1 cellular context compared by ENCODE assay signal in genomic region chr2:222673273-222673672, GRCh38.
A peak's percentile ranks its signal among the peaks of the same experiment; 100 is the strongest.
TF ChIP-seq lines count a peak whose summit lies in the region.

No MANE protein-coding gene starts in this region.

TF ChIP-seq in HepG2, 621 proteins besides CTCF, POLR2A, EP300 and RAD21 (continued from another document):
- TF ChIP-seq, protein P1, sequence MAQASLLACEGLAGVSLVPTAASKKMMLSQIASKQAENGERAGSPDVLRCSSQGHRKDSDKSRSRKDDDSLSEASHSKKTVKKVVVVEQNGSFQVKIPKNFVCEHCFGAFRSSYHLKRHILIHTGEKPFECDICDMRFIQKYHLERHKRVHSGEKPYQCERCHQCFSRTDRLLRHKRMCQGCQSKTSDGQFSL (CRISPR knock-in tag; IDR thresholded peaks at IDR 0.05): no peak
- TF ChIP-seq ZNF772 (CRISPR knock-in tag; IDR thresholded peaks at IDR 0.05) (no peak), ZNF570 (CRISPR knock-in tag; IDR thresholded peaks at IDR 0.05; ENCODE audit: borderline replicate concordance) (no peak), NFIB (CRISPR knock-in tag; IDR thresholded peaks at IDR 0.05; ENCODE audit: borderline replicate concordance) (peak; percentile 44; the same call in 1 of the 2 replicates)
- TF ChIP-seq, protein P2, sequence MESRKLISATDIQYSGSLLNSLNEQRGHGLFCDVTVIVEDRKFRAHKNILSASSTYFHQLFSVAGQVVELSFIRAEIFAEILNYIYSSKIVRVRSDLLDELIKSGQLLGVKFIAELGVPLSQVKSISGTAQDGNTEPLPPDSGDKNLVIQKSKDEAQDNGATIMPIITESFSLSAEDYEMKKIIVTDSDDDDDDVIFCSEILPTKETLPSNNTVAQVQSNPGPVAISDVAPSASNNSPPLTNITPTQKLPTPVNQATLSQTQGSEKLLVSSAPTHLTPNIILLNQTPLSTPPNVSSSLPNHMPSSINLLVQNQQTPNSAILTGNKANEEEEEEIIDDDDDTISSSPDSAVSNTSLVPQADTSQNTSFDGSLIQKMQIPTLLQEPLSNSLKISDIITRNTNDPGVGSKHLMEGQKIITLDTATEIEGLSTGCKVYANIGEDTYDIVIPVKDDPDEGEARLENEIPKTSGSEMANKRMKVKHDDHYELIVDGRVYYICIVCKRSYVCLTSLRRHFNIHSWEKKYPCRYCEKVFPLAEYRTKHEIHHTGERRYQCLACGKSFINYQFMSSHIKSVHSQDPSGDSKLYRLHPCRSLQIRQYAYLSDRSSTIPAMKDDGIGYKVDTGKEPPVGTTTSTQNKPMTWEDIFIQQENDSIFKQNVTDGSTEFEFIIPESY (CRISPR knock-in tag; IDR thresholded peaks at IDR 0.05): peak; percentile 72
TF ChIP-seq in HepG2: peak in this region for 2.
